19 cellular contexts compared by ENCODE assay signal in genomic region chr5:72883850-72884249, GRCh38.
"Had no signal": no experiment of that assay in that cellular context is flagged by ENCODE, and none has a peak within 500 bp of the region (broad histone marks: within the 10 kb centered on the region; RNA-seq: fewer than 3 reads in every experiment).

No MANE protein-coding gene starts in this region.

- H3K27me3 ChIP-seq: breast epithelium, foreskin keratinocyte, tibial nerve had no signal

- H3K4me3 ChIP-seq: breast epithelium, tibial nerve had no signal

- H3K9me3 ChIP-seq: breast epithelium, tibial nerve had no signal

- H3K27ac ChIP-seq: breast epithelium, foreskin keratinocyte, tibial nerve had no signal

- H3K36me3 ChIP-seq: breast epithelium had no signal

- FAIRE-seq: kidney had no signal

- DNase-seq: activated CD4-positive, alpha-beta T cell treated with anti-CD3 and anti-CD28 coated beads, Interleukin-2, amount 10 ng/mL, durations not matched to agents 7 days and 5 days; activated CD8-positive, alpha-beta memory T cell treated with anti-CD3 and anti-CD28 coated beads, Interleukin-2, amount 50 U/mL, for 48 hours; activated naive CD8-positive, alpha-beta T cell treated with anti-CD3 and anti-CD28 coated beads for 36 hours; amygdala; cerebellar nuclear complex; effector CD8-positive, alpha-beta T cell; foreskin keratinocyte; glutamatergic neuron; hypothalamus; kidney; left ventricle myocardium superior; natural killer cell; posterior cingulate gyrus; retina; stimulated activated CD4-positive, alpha-beta T cell treated with anti-CD3 and anti-CD28 coated beads, Interleukin-4, amount 100 ng/mL, for 1 hour; stimulated activated naive CD4-positive, alpha-beta T cell; substantia nigra had no signal

- H3K4me1 ChIP-seq: breast epithelium, foreskin keratinocyte, tibial nerve had no signal
